Comparison of ENCODE assay signal across 16 cellular contexts in genomic region chr11:86558219-86558618, GRCh38.
A peak's percentile ranks its signal among the peaks of the same experiment; 100 is the strongest.
DNase-seq lines count a peak whose midpoint lies in the region; ATAC-seq, FAIRE-seq and TF ChIP-seq lines count a peak whose summit lies in the region.
"Had no signal": no experiment of that assay in that cellular context is flagged by ENCODE, and none has a peak within 500 bp of the region (broad histone marks: within the 10 kb centered on the region; RNA-seq: fewer than 3 reads in every experiment).

No MANE protein-coding gene starts in this region.

- peaks cover 0 to 6% (median 0%) of the 10 kb centered on the region in 11 donors for H3K9me3 ChIP-seq in heart right ventricle
- no peaks in the 10 kb centered on the region for H3K9me3 ChIP-seq in psoas muscle
- peaks cover 0 to 16% of the 10 kb centered on the region in 2 donors for H3K9me3 ChIP-seq in neuronal stem cell (replicated peaks in 1 of 2; ENCODE audit: control insufficient read depth in 2 of 2, insufficient read depth in 1 of 2, low read depth in 1 of 2, low read length in 2 of 2)

- H3K14ac ChIP-seq in neuronal stem cell (ENCODE audit: low read length): no peak overlapping the region

- H3K4me2 ChIP-seq in neuronal stem cell (ENCODE audit: insufficient read depth, low read length, poor library complexity, severe bottlenecking): no peak overlapping the region

- H3K18ac ChIP-seq in neuronal stem cell (ENCODE audit: low read length): no peak overlapping the region

- H3K79me1 ChIP-seq in neuronal stem cell (ENCODE audit: low read depth, low read length): no peaks in the 10 kb centered on the region

- H3K4me3 ChIP-seq in brain microvascular endothelial cell (ENCODE audit: low read depth, low read length): no peak overlapping the region
- H3K4me3 ChIP-seq in heart right ventricle: no peak overlapping the region
- H3K4me3 ChIP-seq in psoas muscle: no peak overlapping the region
- no peak overlapping the region for H3K4me3 ChIP-seq in neuronal stem cell (ENCODE audit: low read length in 2 of 2)
- H3K4me3 ChIP-seq: skin epidermis had no signal

- H3K27me3 ChIP-seq in brain microvascular endothelial cell (replicated peaks): no peaks in the 10 kb centered on the region
- no peaks in the 10 kb centered on the region for H3K27me3 ChIP-seq in heart right ventricle
- no peaks in the 10 kb centered on the region for H3K27me3 ChIP-seq in psoas muscle (ENCODE audit: insufficient read depth in 3 of 3, low read length in 2 of 3)
- H3K27me3 ChIP-seq in neuronal stem cell (ENCODE audit: control insufficient read depth in 3 of 3, insufficient read depth in 3 of 3, low read depth in 1 of 3, low read length in 3 of 3): no peaks in the 10 kb centered on the region

- whole genome bisulfite sequencing in heart right ventricle, 2 donors: 33 to 52% methylated on average over 2 of the region's 2 CpGs
- WGBS in psoas muscle, 3 donors: 48 to 71% (median 51%) methylated on average over 2 of the region's 2 CpGs
- WGBS in neuronal stem cell (ENCODE audit: extremely low coverage in 2 of 2, insufficient read length in 2 of 2, insufficient replicate concordance in 1 of 2), 2 donors: no CpG with 5 or more reads among the region's 2 CpGs

- no peak overlapping the region for H2BK12ac ChIP-seq in neuronal stem cell (ENCODE audit: low read length)

- no peak overlapping the region for H3K23ac ChIP-seq in neuronal stem cell (ENCODE audit: low read depth, low read length, poor library complexity)

- DNase-seq in AG08395 (ENCODE audit: low spot score) (peak; percentile 23), brain microvascular endothelial cell (no peak), heart right ventricle (no peak), psoas muscle (no peak), neuronal stem cell (ENCODE audit: low spot score) (no peak), GM12891 (ENCODE audit: insufficient read length, low spot score) (no peak)
- DNase-seq in activated T-cell treated with anti-CD3 and anti-CD28 coated beads, Interleukin-2, amount 50 U/mL, for 4 hours: no peak
- DNase-seq: ACHN; activated CD4-positive, alpha-beta T cell treated with anti-CD3 and anti-CD28 coated beads for 48 hours; activated T-cell treated with anti-CD3 and anti-CD28 coated beads, Interleukin-2, amount 50 U/mL, for 48 hours; DMS153; MM.1S; OCI-M1 had no signal

- no peak overlapping the region for H2AFZ ChIP-seq in neuronal stem cell (ENCODE audit: low read length)

- peaks cover 12% of the 10 kb centered on the region for H3K9me3 Mint-ChIP-seq in activated T-cell treated with anti-CD3 and anti-CD28 coated beads, Interleukin-2, amount 50 U/mL, for 4 hours

- peaks cover 4 to 55% (median 32%) of the 10 kb centered on the region in 9 donors for H3K4me1 ChIP-seq in heart right ventricle
- H3K4me1 ChIP-seq in psoas muscle: peaks cover 6% of the 10 kb centered on the region
- H3K4me1 ChIP-seq in neuronal stem cell (ENCODE audit: control insufficient read depth in 2 of 2, insufficient read depth in 1 of 2, low read depth in 1 of 2, low read length in 2 of 2): peaks cover 0 to 3% of the 10 kb centered on the region in 2 donors

- no peak overlapping the region for H3K9ac ChIP-seq in neuronal stem cell (ENCODE audit: low read depth, low read length, poor library complexity)

- no peak overlapping the region for H2AK5ac ChIP-seq in neuronal stem cell (ENCODE audit: low read depth, low read length)

- H4K8ac ChIP-seq in neuronal stem cell (ENCODE audit: low read depth, low read length): no peak overlapping the region

- H2BK15ac ChIP-seq in neuronal stem cell (ENCODE audit: low read length): no peak overlapping the region

- FAIRE-seq in GM12891 (lab: Jason Lieb, UNC): no peak

- peak; percentile 81 to 92 (median 88) for ATAC-seq in heart right ventricle
- peak; percentile 21 to 78 (median 63) for ATAC-seq in psoas muscle
- no peak for ATAC-seq in HG02970 (IDR thresholded peaks at IDR 0.05; ENCODE audit: low FRiP score, unreplicated experiment)
- no peak for ATAC-seq in activated T-cell treated with anti-CD3 and anti-CD28 coated beads, Interleukin-2, amount 50 U/mL, for 4 hours

- no peak overlapping the region for H4K91ac ChIP-seq in neuronal stem cell (ENCODE audit: low read depth, low read length, poor library complexity)

- intact Hi-C loops in heart right ventricle (cut with DNase I): loop anchor here in 3 of 10 donors (5.0 kb wide), 2 partner anchors 81 to 101 kb away; no protein-coding TSS in a partner anchor
- intact Hi-C loops in psoas muscle (cut with DNase I): no loop called here

- H2BK5ac ChIP-seq in neuronal stem cell (ENCODE audit: low read length): no peak overlapping the region

- in situ Hi-C loops in brain microvascular endothelial cell (cut with HindIII; ENCODE audit: low pct_ligation_motif_present, low sequenced_read_pairs): no loop called here

- TF ChIP-seq CTCF in brain microvascular endothelial cell (IDR thresholded peaks at IDR 0.05; ENCODE audit: low read depth, low read length, missing control alignments) (no peak), heart right ventricle (IDR thresholded peaks at IDR 0.05) (no peak), psoas muscle (IDR thresholded peaks at IDR 0.05) (no peak)

- no peaks in the 10 kb centered on the region for H3K36me3 ChIP-seq in brain microvascular endothelial cell (replicated peaks)
- H3K36me3 ChIP-seq in heart right ventricle: peaks cover 0 to 17% (median 0%) of the 10 kb centered on the region in 9 donors
- no peaks in the 10 kb centered on the region for H3K36me3 ChIP-seq in psoas muscle (ENCODE audit: insufficient read depth in 1 of 2, low read depth in 1 of 2)
- peaks cover 0 to 23% of the 10 kb centered on the region in 2 donors for H3K36me3 ChIP-seq in neuronal stem cell (replicated peaks in 1 of 2; ENCODE audit: control insufficient read depth in 2 of 2, insufficient read depth in 2 of 2, low read length in 2 of 2)

- H3K27ac ChIP-seq in brain microvascular endothelial cell (peak overlapping the region; percentile 93), heart right ventricle (peak overlapping the region; percentile 69 to 91 (median 84)), psoas muscle (peak overlapping the region; percentile 62), neuronal stem cell (replicated peaks; ENCODE audit: low read length) (no peak overlapping the region)

- H2BK120ac ChIP-seq in neuronal stem cell (ENCODE audit: low read depth, low read length): no peak overlapping the region

- no peaks in the 10 kb centered on the region for H3K36me3 Mint-ChIP-seq in activated T-cell treated with anti-CD3 and anti-CD28 coated beads, Interleukin-2, amount 50 U/mL, for 4 hours (ENCODE audit: insufficient read depth)
- H3K36me3 Mint-ChIP-seq: type B pancreatic cell had no signal

- no peak for TF ChIP-seq POLR2A in GM12891 (IDR thresholded peaks at IDR 0.05; ENCODE audit: low read depth, low read length)

- no peak overlapping the region for H3K4ac ChIP-seq in neuronal stem cell (ENCODE audit: low read length)

- no peaks in the 10 kb centered on the region for H3K27me3 Mint-ChIP-seq in activated T-cell treated with anti-CD3 and anti-CD28 coated beads, Interleukin-2, amount 50 U/mL, for 4 hours (ENCODE audit: low read depth)
- H3K27me3 Mint-ChIP-seq: type B pancreatic cell had no signal

- H3K4me3 Mint-ChIP-seq in activated T-cell treated with anti-CD3 and anti-CD28 coated beads, Interleukin-2, amount 50 U/mL, for 4 hours: no peak overlapping the region
- H3K4me3 Mint-ChIP-seq: type B pancreatic cell had no signal

- H3K4me1 Mint-ChIP-seq in activated T-cell treated with anti-CD3 and anti-CD28 coated beads, Interleukin-2, amount 50 U/mL, for 4 hours (ENCODE audit: low read depth): no peaks in the 10 kb centered on the region

TF ChIP-seq in GM12891, 5 proteins besides CTCF, POLR2A, EP300 and RAD21:
- TF ChIP-seq PAX5 (IDR thresholded peaks at IDR 0.05; ENCODE audit: insufficient read depth, low read length, severe bottlenecking) (no peak), SPI1 (IDR thresholded peaks at IDR 0.05; ENCODE audit: low read depth, low read length) (no peak), POU2F2 (IDR thresholded peaks at IDR 0.05; ENCODE audit: low read depth, low read length) (no peak), POLR2AphosphoS5 (IDR thresholded peaks at IDR 0.05; ENCODE audit: low read depth, low read length) (no peak), TAF1 (IDR thresholded peaks at IDR 0.05; ENCODE audit: low read depth, low read length) (no peak)

Comparison
In these comparisons a context has a peak if more than half of its experiments do, and no peak if none do; other contexts are left out.
1. ATAC-seq: peak in heart right ventricle (8 of 8) and psoas muscle (4 of 4); none in HG02970 (single experiment) and activated T-cell treated with anti-CD3 and anti-CD28 coated beads, Interleukin-2, amount 50 U/mL, for 4 hours (0 of 2).